Comparison of ENCODE assay signal across 1 cellular context in the genomic region with DNA sequence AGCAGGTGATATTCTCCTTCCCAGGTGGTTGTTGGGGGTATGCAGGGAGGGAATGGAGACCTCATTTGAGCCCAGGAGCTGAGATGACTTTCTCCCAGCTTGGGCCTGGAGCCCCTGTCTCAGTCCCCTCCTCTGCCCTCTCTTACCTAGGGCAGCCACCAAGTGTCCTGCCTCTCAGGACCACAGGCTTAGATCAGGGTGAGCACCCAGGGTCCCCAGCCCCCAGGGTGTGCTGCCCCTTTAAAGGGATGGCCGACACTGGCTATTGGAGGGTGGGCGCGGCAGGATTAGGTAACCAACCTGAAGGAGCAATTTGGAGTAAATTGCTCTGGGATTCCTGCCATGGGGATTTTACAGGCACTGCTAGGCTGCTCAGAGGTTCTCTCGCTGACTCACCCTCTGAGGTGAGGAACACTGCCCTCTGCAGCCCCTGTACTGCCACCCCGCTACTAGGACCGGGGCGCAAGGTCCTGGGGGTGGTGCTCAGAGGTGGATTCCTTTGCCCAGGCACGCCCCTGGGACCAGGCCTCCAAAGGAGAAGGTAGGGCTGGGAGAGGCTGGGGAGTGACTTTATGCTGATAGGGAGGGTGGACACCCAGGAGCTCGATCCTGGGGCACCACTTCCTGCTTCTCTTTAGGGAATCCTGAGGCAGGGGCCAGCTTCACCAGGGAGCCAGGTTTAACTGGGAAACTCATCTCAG.
TF ChIP-seq lines count a peak whose summit lies in the region.

No MANE protein-coding gene starts in this region.

TF ChIP-seq in K562, 482 proteins besides CTCF, POLR2A, EP300 and RAD21 (continued from another document and continues in another):
- TF ChIP-seq, protein P1, sequence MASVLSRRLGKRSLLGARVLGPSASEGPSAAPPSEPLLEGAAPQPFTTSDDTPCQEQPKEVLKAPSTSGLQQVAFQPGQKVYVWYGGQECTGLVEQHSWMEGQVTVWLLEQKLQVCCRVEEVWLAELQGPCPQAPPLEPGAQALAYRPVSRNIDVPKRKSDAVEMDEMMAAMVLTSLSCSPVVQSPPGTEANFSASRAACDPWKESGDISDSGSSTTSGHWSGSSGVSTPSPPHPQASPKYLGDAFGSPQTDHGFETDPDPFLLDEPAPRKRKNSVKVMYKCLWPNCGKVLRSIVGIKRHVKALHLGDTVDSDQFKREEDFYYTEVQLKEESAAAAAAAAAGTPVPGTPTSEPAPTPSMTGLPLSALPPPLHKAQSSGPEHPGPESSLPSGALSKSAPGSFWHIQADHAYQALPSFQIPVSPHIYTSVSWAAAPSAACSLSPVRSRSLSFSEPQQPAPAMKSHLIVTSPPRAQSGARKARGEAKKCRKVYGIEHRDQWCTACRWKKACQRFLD (CRISPR knock-in tag; IDR thresholded peaks at IDR 0.05) = no peak
- TF ChIP-seq TEAD2 (tag; IDR thresholded peaks at IDR 0.05) (no peak), GABPB2 (CRISPR knock-in tag; conservative IDR thresholded peaks at IDR 0.05) (no peak), NR1H2 (CRISPR knock-in tag; IDR thresholded peaks at IDR 0.05) (no peak), TRIM28 (IDR thresholded peaks at IDR 0.05) (no peak), ZNF589 (CRISPR knock-in tag; IDR thresholded peaks at IDR 0.05; ENCODE audit: low read depth) (no peak), PPARD (CRISPR knock-in tag; IDR thresholded peaks at IDR 0.05) (no peak), ZNF143 (CRISPR knock-in tag; IDR thresholded peaks at IDR 0.05) (no peak), ZZZ3 (IDR thresholded peaks at IDR 0.05) (no peak), GTF2A2 (tag; IDR thresholded peaks at IDR 0.05) (no peak), PRMT5 (CRISPR knock-in tag; IDR thresholded peaks at IDR 0.05) (no peak), RUNX1 (IDR thresholded peaks at IDR 0.05; ENCODE audit: low read depth) (no peak), MEF2D (tag; conservative IDR thresholded peaks at IDR 0.05; ENCODE audit: low read depth) (no peak), RBM25 (IDR thresholded peaks at IDR 0.05; ENCODE audit: low read depth, low read length, severe bottlenecking) (no peak), CSDE1 (IDR thresholded peaks at IDR 0.05) (no peak), NBN (IDR thresholded peaks at IDR 0.05; ENCODE audit: low read depth) (no peak), ASH1L (IDR thresholded peaks at IDR 0.05; ENCODE audit: borderline replicate concordance, low read depth, partially characterized antibody) (no peak), RFX5 (IDR thresholded peaks at IDR 0.05; ENCODE audit: low read depth, low read length) (no peak), SAFB (IDR thresholded peaks at IDR 0.05; ENCODE audit: borderline replicate concordance, low read depth, low read length) (no peak), BRF1 (IDR thresholded peaks at IDR 0.05; ENCODE audit: borderline replicate concordance, extremely low read depth, insufficient read length) (no peak), U2AF1 (optimal IDR thresholded peaks at IDR 0.05; ENCODE audit: low read depth, low read length) (no peak), NR2F6 (CRISPR knock-in tag; IDR thresholded peaks at IDR 0.05) (no peak), ZNF75A (CRISPR knock-in tag; IDR thresholded peaks at IDR 0.05) (no peak), SAFB2 (IDR thresholded peaks at IDR 0.05; ENCODE audit: borderline replicate concordance, low read depth, low read length, severe bottlenecking) (no peak), SPI1 (IDR thresholded peaks at IDR 0.05; ENCODE audit: borderline replicate concordance, low read depth, low read length) (0 out of 2 replicates have a peak, but pooled peaks have one; percentile 12), MXI1 (IDR thresholded peaks at IDR 0.05; ENCODE audit: low read depth, low read length) (no peak), PML (IDR thresholded peaks at IDR 0.05; ENCODE audit: low read length) (no peak), ILF3 (IDR thresholded peaks at IDR 0.05; ENCODE audit: borderline replicate concordance) (no peak), DPF2 (IDR thresholded peaks at IDR 0.05) (peak; percentile 66; the same call in 1 of the 2 replicates), WHSC1 (IDR thresholded peaks at IDR 0.05; ENCODE audit: low read length) (no peak), DNMT1 (IDR thresholded peaks at IDR 0.05) (no peak), FOXK1 (CRISPR knock-in tag; IDR thresholded peaks at IDR 0.05; ENCODE audit: borderline replicate concordance) (no peak), RBM34 (IDR thresholded peaks at IDR 0.05; ENCODE audit: borderline replicate concordance, insufficient read depth, low read length) (no peak), HNRNPUL1 (IDR thresholded peaks at IDR 0.05; ENCODE audit: low read length) (no peak), ILK (tag; IDR thresholded peaks at IDR 0.05; ENCODE audit: borderline replicate concordance, low read depth) (no peak)
- TF ChIP-seq, protein P2, sequence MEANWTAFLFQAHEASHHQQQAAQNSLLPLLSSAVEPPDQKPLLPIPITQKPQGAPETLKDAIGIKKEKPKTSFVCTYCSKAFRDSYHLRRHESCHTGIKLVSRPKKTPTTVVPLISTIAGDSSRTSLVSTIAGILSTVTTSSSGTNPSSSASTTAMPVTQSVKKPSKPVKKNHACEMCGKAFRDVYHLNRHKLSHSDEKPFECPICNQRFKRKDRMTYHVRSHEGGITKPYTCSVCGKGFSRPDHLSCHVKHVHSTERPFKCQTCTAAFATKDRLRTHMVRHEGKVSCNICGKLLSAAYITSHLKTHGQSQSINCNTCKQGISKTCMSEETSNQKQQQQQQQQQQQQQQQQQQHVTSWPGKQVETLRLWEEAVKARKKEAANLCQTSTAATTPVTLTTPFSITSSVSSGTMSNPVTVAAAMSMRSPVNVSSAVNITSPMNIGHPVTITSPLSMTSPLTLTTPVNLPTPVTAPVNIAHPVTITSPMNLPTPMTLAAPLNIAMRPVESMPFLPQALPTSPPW (CRISPR knock-in tag; IDR thresholded peaks at IDR 0.05) = no peak
- TF ChIP-seq, protein P3, sequence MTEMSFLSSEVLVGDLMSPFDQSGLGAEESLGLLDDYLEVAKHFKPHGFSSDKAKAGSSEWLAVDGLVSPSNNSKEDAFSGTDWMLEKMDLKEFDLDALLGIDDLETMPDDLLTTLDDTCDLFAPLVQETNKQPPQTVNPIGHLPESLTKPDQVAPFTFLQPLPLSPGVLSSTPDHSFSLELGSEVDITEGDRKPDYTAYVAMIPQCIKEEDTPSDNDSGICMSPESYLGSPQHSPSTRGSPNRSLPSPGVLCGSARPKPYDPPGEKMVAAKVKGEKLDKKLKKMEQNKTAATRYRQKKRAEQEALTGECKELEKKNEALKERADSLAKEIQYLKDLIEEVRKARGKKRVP (CRISPR knock-in tag; IDR thresholded peaks at IDR 0.05) = no peak
- TF ChIP-seq, protein P4, sequence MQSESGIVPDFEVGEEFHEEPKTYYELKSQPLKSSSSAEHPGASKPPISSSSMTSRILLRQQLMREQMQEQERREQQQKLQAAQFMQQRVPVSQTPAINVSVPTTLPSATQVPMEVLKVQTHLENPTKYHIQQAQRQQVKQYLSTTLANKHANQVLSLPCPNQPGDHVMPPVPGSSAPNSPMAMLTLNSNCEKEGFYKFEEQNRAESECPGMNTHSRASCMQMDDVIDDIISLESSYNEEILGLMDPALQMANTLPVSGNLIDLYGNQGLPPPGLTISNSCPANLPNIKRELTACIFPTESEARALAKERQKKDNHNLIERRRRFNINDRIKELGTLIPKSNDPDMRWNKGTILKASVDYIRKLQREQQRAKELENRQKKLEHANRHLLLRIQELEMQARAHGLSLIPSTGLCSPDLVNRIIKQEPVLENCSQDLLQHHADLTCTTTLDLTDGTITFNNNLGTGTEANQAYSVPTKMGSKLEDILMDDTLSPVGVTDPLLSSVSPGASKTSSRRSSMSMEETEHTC (IDR thresholded peaks at IDR 0.05) = no peak; the same call in none of the 2 replicates
- TF ChIP-seq, protein P5, sequence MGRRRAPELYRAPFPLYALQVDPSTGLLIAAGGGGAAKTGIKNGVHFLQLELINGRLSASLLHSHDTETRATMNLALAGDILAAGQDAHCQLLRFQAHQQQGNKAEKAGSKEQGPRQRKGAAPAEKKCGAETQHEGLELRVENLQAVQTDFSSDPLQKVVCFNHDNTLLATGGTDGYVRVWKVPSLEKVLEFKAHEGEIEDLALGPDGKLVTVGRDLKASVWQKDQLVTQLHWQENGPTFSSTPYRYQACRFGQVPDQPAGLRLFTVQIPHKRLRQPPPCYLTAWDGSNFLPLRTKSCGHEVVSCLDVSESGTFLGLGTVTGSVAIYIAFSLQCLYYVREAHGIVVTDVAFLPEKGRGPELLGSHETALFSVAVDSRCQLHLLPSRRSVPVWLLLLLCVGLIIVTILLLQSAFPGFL (CRISPR knock-in tag; IDR thresholded peaks at IDR 0.05) = no peak
- TF ChIP-seq, protein P6, sequence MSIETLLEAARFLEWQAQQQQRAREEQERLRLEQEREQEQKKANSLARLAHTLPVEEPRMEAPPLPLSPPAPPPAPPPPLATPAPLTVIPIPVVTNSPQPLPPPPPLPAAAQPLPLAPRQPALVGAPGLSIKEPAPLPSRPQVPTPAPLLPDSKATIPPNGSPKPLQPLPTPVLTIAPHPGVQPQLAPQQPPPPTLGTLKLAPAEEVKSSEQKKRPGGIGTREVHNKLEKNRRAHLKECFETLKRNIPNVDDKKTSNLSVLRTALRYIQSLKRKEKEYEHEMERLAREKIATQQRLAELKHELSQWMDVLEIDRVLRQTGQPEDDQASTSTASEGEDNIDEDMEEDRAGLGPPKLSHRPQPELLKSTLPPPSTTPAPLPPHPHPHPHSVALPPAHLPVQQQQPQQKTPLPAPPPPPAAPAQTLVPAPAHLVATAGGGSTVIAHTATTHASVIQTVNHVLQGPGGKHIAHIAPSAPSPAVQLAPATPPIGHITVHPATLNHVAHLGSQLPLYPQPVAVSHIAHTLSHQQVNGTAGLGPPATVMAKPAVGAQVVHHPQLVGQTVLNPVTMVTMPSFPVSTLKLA (conservative IDR thresholded peaks at IDR 0.05) = no peak
- TF ChIP-seq, protein P7, sequence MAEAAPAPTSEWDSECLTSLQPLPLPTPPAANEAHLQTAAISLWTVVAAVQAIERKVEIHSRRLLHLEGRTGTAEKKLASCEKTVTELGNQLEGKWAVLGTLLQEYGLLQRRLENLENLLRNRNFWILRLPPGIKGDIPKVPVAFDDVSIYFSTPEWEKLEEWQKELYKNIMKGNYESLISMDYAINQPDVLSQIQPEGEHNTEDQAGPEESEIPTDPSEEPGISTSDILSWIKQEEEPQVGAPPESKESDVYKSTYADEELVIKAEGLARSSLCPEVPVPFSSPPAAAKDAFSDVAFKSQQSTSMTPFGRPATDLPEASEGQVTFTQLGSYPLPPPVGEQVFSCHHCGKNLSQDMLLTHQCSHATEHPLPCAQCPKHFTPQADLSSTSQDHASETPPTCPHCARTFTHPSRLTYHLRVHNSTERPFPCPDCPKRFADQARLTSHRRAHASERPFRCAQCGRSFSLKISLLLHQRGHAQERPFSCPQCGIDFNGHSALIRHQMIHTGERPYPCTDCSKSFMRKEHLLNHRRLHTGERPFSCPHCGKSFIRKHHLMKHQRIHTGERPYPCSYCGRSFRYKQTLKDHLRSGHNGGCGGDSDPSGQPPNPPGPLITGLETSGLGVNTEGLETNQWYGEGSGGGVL (CRISPR knock-in tag; IDR thresholded peaks at IDR 0.05) = no peak
- TF ChIP-seq, protein P8, sequence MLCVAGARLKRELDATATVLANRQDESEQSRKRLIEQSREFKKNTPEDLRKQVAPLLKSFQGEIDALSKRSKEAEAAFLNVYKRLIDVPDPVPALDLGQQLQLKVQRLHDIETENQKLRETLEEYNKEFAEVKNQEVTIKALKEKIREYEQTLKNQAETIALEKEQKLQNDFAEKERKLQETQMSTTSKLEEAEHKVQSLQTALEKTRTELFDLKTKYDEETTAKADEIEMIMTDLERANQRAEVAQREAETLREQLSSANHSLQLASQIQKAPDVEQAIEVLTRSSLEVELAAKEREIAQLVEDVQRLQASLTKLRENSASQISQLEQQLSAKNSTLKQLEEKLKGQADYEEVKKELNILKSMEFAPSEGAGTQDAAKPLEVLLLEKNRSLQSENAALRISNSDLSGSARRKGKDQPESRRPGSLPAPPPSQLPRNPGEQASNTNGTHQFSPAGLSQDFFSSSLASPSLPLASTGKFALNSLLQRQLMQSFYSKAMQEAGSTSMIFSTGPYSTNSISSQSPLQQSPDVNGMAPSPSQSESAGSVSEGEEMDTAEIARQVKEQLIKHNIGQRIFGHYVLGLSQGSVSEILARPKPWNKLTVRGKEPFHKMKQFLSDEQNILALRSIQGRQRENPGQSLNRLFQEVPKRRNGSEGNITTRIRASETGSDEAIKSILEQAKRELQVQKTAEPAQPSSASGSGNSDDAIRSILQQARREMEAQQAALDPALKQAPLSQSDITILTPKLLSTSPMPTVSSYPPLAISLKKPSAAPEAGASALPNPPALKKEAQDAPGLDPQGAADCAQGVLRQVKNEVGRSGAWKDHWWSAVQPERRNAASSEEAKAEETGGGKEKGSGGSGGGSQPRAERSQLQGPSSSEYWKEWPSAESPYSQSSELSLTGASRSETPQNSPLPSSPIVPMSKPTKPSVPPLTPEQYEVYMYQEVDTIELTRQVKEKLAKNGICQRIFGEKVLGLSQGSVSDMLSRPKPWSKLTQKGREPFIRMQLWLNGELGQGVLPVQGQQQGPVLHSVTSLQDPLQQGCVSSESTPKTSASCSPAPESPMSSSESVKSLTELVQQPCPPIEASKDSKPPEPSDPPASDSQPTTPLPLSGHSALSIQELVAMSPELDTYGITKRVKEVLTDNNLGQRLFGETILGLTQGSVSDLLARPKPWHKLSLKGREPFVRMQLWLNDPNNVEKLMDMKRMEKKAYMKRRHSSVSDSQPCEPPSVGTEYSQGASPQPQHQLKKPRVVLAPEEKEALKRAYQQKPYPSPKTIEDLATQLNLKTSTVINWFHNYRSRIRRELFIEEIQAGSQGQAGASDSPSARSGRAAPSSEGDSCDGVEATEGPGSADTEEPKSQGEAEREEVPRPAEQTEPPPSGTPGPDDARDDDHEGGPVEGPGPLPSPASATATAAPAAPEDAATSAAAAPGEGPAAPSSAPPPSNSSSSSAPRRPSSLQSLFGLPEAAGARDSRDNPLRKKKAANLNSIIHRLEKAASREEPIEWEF (CRISPR knock-in tag; IDR thresholded peaks at IDR 0.05) = no peak
- TF ChIP-seq, protein P9, sequence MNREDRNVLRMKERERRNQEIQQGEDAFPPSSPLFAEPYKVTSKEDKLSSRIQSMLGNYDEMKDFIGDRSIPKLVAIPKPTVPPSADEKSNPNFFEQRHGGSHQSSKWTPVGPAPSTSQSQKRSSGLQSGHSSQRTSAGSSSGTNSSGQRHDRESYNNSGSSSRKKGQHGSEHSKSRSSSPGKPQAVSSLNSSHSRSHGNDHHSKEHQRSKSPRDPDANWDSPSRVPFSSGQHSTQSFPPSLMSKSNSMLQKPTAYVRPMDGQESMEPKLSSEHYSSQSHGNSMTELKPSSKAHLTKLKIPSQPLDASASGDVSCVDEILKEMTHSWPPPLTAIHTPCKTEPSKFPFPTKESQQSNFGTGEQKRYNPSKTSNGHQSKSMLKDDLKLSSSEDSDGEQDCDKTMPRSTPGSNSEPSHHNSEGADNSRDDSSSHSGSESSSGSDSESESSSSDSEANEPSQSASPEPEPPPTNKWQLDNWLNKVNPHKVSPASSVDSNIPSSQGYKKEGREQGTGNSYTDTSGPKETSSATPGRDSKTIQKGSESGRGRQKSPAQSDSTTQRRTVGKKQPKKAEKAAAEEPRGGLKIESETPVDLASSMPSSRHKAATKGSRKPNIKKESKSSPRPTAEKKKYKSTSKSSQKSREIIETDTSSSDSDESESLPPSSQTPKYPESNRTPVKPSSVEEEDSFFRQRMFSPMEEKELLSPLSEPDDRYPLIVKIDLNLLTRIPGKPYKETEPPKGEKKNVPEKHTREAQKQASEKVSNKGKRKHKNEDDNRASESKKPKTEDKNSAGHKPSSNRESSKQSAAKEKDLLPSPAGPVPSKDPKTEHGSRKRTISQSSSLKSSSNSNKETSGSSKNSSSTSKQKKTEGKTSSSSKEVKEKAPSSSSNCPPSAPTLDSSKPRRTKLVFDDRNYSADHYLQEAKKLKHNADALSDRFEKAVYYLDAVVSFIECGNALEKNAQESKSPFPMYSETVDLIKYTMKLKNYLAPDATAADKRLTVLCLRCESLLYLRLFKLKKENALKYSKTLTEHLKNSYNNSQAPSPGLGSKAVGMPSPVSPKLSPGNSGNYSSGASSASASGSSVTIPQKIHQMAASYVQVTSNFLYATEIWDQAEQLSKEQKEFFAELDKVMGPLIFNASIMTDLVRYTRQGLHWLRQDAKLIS (CRISPR knock-in tag; IDR thresholded peaks at IDR 0.05) = no peak
